Comparison of ENCODE assay signal across 5 cellular contexts in genomic region chr2:177459756-177460155, GRCh38.
DNase-seq lines count a peak whose midpoint lies in the region; ATAC-seq, FAIRE-seq and TF ChIP-seq lines count a peak whose summit lies in the region.
"Not testable (repeated sequence)": the region's sequence is repeated elsewhere in the genome, so short reads cannot be mapped to it uniquely, and the experiment has no call there.

No MANE protein-coding gene starts in this region.

- not testable (repeated sequence) for DNase-seq in HTR-8/SVneo (ENCODE audit: insufficient read length, low spot score); activated CD4-positive, alpha-beta T cell treated with anti-CD3 and anti-CD28 coated beads, Interleukin-2, amount 10 ng/mL, durations not matched to agents 24 days and 14 days; K562 (ENCODE audit: extremely low read depth in 1 of 4, low spot score in 3 of 4); HepG2 (ENCODE audit: low spot score)

- intact Hi-C loops in activated CD4-positive, alpha-beta T cell treated with anti-CD3 and anti-CD28 coated beads, Interleukin-2, amount 10 ng/mL, durations not matched to agents 24 days and 14 days (cut with micrococcal nuclease); K562 (cut with micrococcal nuclease); HepG2 (cut with micrococcal nuclease; ENCODE audit: unreplicated experiment): not testable (repeated sequence)

- BruUV-seq in K562 (replicated peaks; lab: Mats Ljungman, UMichigan); HepG2 (replicated peaks; lab: Mats Ljungman, UMichigan): not testable (repeated sequence)

- in situ Hi-C loops in K562 (cut with MboI); HepG2 (cut with HindIII; ENCODE audit: extremely low pct_ligation_motif_present, low pct_unique_long_range_greater_than_20kb): not testable (repeated sequence)

- H3K9me3 ChIP-seq in HEK293 (ENCODE audit: control insufficient read depth, insufficient read depth, low read depth, low read length); K562 (replicated peaks; ENCODE audit: control insufficient read depth, insufficient read depth, low read depth, low read length); HepG2 (ENCODE audit: low read length): not testable (repeated sequence)

- H3K27ac Mint-ChIP-seq in activated CD4-positive, alpha-beta T cell treated with anti-CD3 and anti-CD28 coated beads, Interleukin-2, amount 10 ng/mL, durations not matched to agents 24 days and 14 days: peak overlapping the region; percentile 45

- H3K4me1 Mint-ChIP-seq in activated CD4-positive, alpha-beta T cell treated with anti-CD3 and anti-CD28 coated beads, Interleukin-2, amount 10 ng/mL, durations not matched to agents 24 days and 14 days: not testable (repeated sequence)

- TF ChIP-seq POLR2A in K562 (conservative IDR thresholded peaks at IDR 0.05); HepG2 (IDR thresholded peaks at IDR 0.05; ENCODE audit: insufficient read depth in 1 of 2, low read depth in 2 of 2, low read length in 2 of 2): not testable (repeated sequence)

- H3K9me3 Mint-ChIP-seq in activated CD4-positive, alpha-beta T cell treated with anti-CD3 and anti-CD28 coated beads, Interleukin-2, amount 10 ng/mL, durations not matched to agents 24 days and 14 days: peaks cover 23% of the 10 kb centered on the region

- not testable (repeated sequence) for H3K4me1 ChIP-seq in HEK293 (ENCODE audit: control insufficient read depth, insufficient read depth, low read length); K562 (replicated peaks in 1 of 2; ENCODE audit: control insufficient read depth in 2 of 2, insufficient read depth in 2 of 2, low read length in 2 of 2); HepG2 (ENCODE audit: insufficient read depth, low read length)

- CTCF ChIA-PET in HEK293 (lab: Yijun Ruan, JAX); K562 (lab: Yijun Ruan, JAX; ENCODE audit: low intra/inter-chr PET ratio); HepG2 (lab: Yijun Ruan, JAX; ENCODE audit: low intra/inter-chr PET ratio, low total read pairs): not testable (repeated sequence)

- not testable (repeated sequence) for H3K79me2 ChIP-seq in K562 (ENCODE audit: control insufficient read depth, insufficient read depth, low read length); HepG2 (ENCODE audit: insufficient read depth, low read length)

- not testable (repeated sequence) for ATAC-seq in K562, HepG2

- not testable (repeated sequence) for H3K9me1 ChIP-seq in K562 (ENCODE audit: control insufficient read depth, insufficient read depth, low read length)

- H3K36me3 ChIP-seq in HEK293 (ENCODE audit: control insufficient read depth in 2 of 2, insufficient read depth in 1 of 2, low read length in 2 of 2) (peaks cover 4 to 22% of the 10 kb centered on the region in 2 experiments; a peak in 2 of 3 replicates), K562 (ENCODE audit: control insufficient read depth, insufficient read depth, low read length) (peaks cover 36% of the 10 kb centered on the region), HepG2 (replicated peaks in 1 of 2; ENCODE audit: control insufficient read depth in 1 of 2, insufficient read depth in 2 of 2, low read length in 2 of 2) (peaks cover 15 to 36% of the 10 kb centered on the region in 2 experiments)

- H3K4me2 ChIP-seq in K562 (ENCODE audit: insufficient read depth, low read length); HepG2 (ENCODE audit: low read depth, low read length): not testable (repeated sequence)

- not testable (repeated sequence) for H3K4me3 Mint-ChIP-seq in activated CD4-positive, alpha-beta T cell treated with anti-CD3 and anti-CD28 coated beads, Interleukin-2, amount 10 ng/mL, durations not matched to agents 24 days and 14 days

- FAIRE-seq in HTR-8/SVneo (lab: Jason Lieb, UNC): peak; percentile 16
- FAIRE-seq in K562 (lab: Jason Lieb, UNC); HepG2 (lab: Jason Lieb, UNC): not testable (repeated sequence)

- not testable (repeated sequence) for TF ChIP-seq CTCF in HEK293 (tag by site-specific recombination; IDR thresholded peaks at IDR 0.05); K562 (IDR thresholded peaks at IDR 0.05 in 2 of 3, conservative IDR thresholded peaks at IDR 0.05 in 1 of 3; ENCODE audit: insufficient read depth in 2 of 3, low read depth in 1 of 3, low read length in 3 of 3); HepG2 (CRISPR knock-in tag; IDR thresholded peaks at IDR 0.05)

- POLR2A ChIA-PET in HEK293 (lab: Yijun Ruan, JAX); K562 (lab: Yijun Ruan, JAX); HepG2 (lab: Yijun Ruan, JAX): not testable (repeated sequence)

- H3K36me3 Mint-ChIP-seq in activated CD4-positive, alpha-beta T cell treated with anti-CD3 and anti-CD28 coated beads, Interleukin-2, amount 10 ng/mL, durations not matched to agents 24 days and 14 days (ENCODE audit: low read depth): peaks cover 62% of the 10 kb centered on the region

- TF ChIP-seq RAD21 in K562 (CRISPR knock-in tag; conservative IDR thresholded peaks at IDR 0.05 in 1 of 2, IDR thresholded peaks at IDR 0.05 in 1 of 2); HepG2 (CRISPR knock-in tag; IDR thresholded peaks at IDR 0.05): not testable (repeated sequence)

- not testable (repeated sequence) for H3K9ac ChIP-seq in K562 (ENCODE audit: insufficient read depth in 1 of 2, low read depth in 2 of 2, low read length in 2 of 2); HepG2 (ENCODE audit: insufficient read depth, low read depth, low read length)

- H3K27ac ChIP-seq in HEK293 (ENCODE audit: extremely low read depth, low read depth, low read length); K562 (ENCODE audit: extremely low read depth, low read depth, low read length); HepG2 (ENCODE audit: extremely low read length, insufficient read depth, low read length): not testable (repeated sequence)

- not testable (repeated sequence) for H3K4me3 ChIP-seq in HEK293 (ENCODE audit: low read depth, low read length); K562; HepG2 (replicated peaks in 1 of 3; ENCODE audit: insufficient read depth in 1 of 3, low read depth in 2 of 3, low read length in 3 of 3)

- H4K20me1 ChIP-seq in K562 (replicated peaks; ENCODE audit: control insufficient read depth, insufficient read depth, low read length); HepG2 (ENCODE audit: insufficient read depth, low read length): not testable (repeated sequence)

- H3K27me3 ChIP-seq in K562 (ENCODE audit: control insufficient read depth in 2 of 2, insufficient read depth in 2 of 2, low read length in 2 of 2); HepG2 (ENCODE audit: control insufficient read depth in 1 of 2, insufficient read depth in 2 of 2, low read length in 2 of 2): not testable (repeated sequence)

- 85% methylated on average over 1 of the region's 1 CpG for WGBS in K562 (ENCODE audit: insufficient coverage, low coverage, missing lambda C conversion rate)
- WGBS in HepG2 (ENCODE audit: low lambda C conversion rate): 100% methylated on average over 1 of the region's 1 CpG

- H2AFZ ChIP-seq in K562 (ENCODE audit: low read depth, low read length); HepG2 (ENCODE audit: low read length): not testable (repeated sequence)

- not testable (repeated sequence) for H3K27me3 Mint-ChIP-seq in activated CD4-positive, alpha-beta T cell treated with anti-CD3 and anti-CD28 coated beads, Interleukin-2, amount 10 ng/mL, durations not matched to agents 24 days and 14 days

- not testable (repeated sequence) for TF ChIP-seq EP300 in K562 (IDR thresholded peaks at IDR 0.05; ENCODE audit: low read length); HepG2 (IDR thresholded peaks at IDR 0.05; ENCODE audit: low read depth in 2 of 2, low read length in 2 of 2); HepG2 (CRISPR knock-in tag; IDR thresholded peaks at IDR 0.05; ENCODE audit: borderline replicate concordance)

TF ChIP-seq in HEK293, 187 proteins besides CTCF, POLR2A, EP300 and RAD21:
- peak; percentile 87 for TF ChIP-seq ZNF146 (tag by site-specific recombination; IDR thresholded peaks at IDR 0.05)

TF ChIP-seq in K562, 482 proteins besides CTCF, POLR2A, EP300 and RAD21:
- TF ChIP-seq SMARCA5 (IDR thresholded peaks at IDR 0.05) (0 out of 2 replicates have a peak, but pooled peaks have one; percentile 21), BCOR (IDR thresholded peaks at IDR 0.05) (peak; percentile 49; the same call in 1 of the 2 replicates), ZNF146 (CRISPR knock-in tag; IDR thresholded peaks at IDR 0.05; ENCODE audit: unreplicated experiment) (peak; percentile 80), KDM1A (IDR thresholded peaks at IDR 0.05) (0 out of 4 replicates have a peak, but pooled peaks of 1 of the 2 experiments have one; percentile 7)
TF ChIP-seq in K562: peak in this region for 4; not testable (repeated sequence) for 478.

TF ChIP-seq in HepG2, 621 proteins besides CTCF, POLR2A, EP300 and RAD21:
- TF ChIP-seq, protein P1, sequence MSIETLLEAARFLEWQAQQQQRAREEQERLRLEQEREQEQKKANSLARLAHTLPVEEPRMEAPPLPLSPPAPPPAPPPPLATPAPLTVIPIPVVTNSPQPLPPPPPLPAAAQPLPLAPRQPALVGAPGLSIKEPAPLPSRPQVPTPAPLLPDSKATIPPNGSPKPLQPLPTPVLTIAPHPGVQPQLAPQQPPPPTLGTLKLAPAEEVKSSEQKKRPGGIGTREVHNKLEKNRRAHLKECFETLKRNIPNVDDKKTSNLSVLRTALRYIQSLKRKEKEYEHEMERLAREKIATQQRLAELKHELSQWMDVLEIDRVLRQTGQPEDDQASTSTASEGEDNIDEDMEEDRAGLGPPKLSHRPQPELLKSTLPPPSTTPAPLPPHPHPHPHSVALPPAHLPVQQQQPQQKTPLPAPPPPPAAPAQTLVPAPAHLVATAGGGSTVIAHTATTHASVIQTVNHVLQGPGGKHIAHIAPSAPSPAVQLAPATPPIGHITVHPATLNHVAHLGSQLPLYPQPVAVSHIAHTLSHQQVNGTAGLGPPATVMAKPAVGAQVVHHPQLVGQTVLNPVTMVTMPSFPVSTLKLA (IDR thresholded peaks at IDR 0.05): peak; percentile 5; the same call in 1 of the 2 replicates
